ENCODE assay signal across 9 cellular contexts in the genomic region with DNA sequence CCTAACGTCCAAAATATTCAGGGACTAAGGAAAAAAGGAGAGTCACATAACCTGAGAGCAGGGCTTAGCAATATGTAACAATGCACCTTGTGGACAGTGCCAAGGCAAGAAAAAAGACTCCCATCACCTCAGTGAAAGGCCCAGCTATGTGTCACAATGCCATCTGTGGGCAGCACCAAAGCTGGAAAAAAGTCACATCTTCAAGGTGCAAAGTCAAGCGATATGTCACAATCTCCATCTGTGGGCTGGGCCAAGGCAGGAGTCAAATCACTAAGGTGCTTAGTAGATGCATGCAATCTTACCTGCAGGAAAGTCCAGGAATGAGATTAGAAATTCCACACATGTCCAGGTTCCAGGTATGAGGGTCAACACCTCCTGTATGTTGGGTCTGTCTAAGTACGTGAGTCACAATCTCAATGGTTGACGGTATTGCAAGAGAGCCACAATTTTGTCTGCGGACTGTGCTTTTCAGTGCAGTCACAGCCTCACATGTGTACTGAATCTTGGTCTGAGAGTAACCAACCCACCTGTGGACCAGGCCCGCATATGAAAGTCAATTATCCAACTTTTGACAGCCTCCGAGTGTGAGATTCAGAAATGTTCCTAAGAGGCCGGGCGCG. TPM values are rescaled to one million over a fixed set of nuclear protein-coding genes. Genes with fewer than 3 reads are reported as not detected.
A peak's percentile ranks its signal among the peaks of the same experiment; 100 is the strongest.
DNase-seq lines count a peak whose midpoint lies in the region; ATAC-seq and TF ChIP-seq lines count a peak whose summit lies in the region.
"Had no signal": no experiment of that assay in that cellular context is flagged by ENCODE, and none has a peak within 500 bp of the region (broad histone marks: within the 10 kb centered on the region; RNA-seq: fewer than 3 reads in every experiment).

No MANE protein-coding gene starts in this region.

- intact Hi-C loops in natural killer cell (cut with micrococcal nuclease): loop anchor here (10.0 kb wide), 1 partner anchor 766 kb away; a partner anchor contains a TSS

- H3K27ac ChIP-seq in Karpas-422 (ENCODE audit: low read length) (no peak overlapping the region), coronary artery (no peak overlapping the region)
- H3K27ac ChIP-seq: KMS-11 had no signal

- peak overlapping the region; percentile 94 for H3K4me3 Mint-ChIP-seq in natural killer cell

- H3K4me1 ChIP-seq in Karpas-422 (ENCODE audit: low read length): peaks cover 7% of the 10 kb centered on the region

- peak overlapping the region; percentile 43 to 87 for H3K27ac Mint-ChIP-seq in natural killer cell

- H3K4me1 Mint-ChIP-seq in natural killer cell: peaks cover 19 to 21% of the 10 kb centered on the region in 2 donors

- DNase-seq in AG10803 (ENCODE audit: low read depth) (no peak), Karpas-422 (no peak), coronary artery (ENCODE audit: low spot score) (no peak), natural killer cell (no peak), ecto neural progenitor cell (ENCODE audit: low spot score) (no peak), SHP77 treated with DMSO at 0.1 percent for 48 hours (lab: John Stamatoyannopoulos, UW) (no peak), NCI-H2196 (lab: John Stamatoyannopoulos, UW; ENCODE audit: unreplicated experiment) (no peak), dedifferentiated amniotic fluid mesenchymal stem cell (ENCODE audit: extremely low spot score) (no peak)

- no peak overlapping the region for H2AFZ ChIP-seq in Karpas-422 (ENCODE audit: low read length)

- H3K9me3 ChIP-seq in Karpas-422 (ENCODE audit: low read length): 0 out of 2 replicates have a peak, but pooled peaks cover 4% of the 10 kb centered on the region

- H3K36me3 Mint-ChIP-seq in natural killer cell: no peaks in the 10 kb centered on the region

- H3K9me3 Mint-ChIP-seq in natural killer cell: no peaks in the 10 kb centered on the region

- no peak for ATAC-seq in natural killer cell

- peaks cover 20% of the 10 kb centered on the region; the same call in 1 of the 2 replicates for H3K36me3 ChIP-seq in Karpas-422 (ENCODE audit: insufficient read depth, low read length)

- H3K4me2 ChIP-seq in Karpas-422 (ENCODE audit: low read depth, low read length, poor library complexity, severe bottlenecking): peak overlapping the region; percentile 72
- H3K4me2 ChIP-seq: KMS-11 had no signal

- H4K20me1 ChIP-seq in Karpas-422 (ENCODE audit: insufficient read depth, low read depth, low read length): no peaks in the 10 kb centered on the region

- no peaks in the 10 kb centered on the region for H3K9me2 ChIP-seq in Karpas-422 (replicated peaks; ENCODE audit: insufficient read depth, low read length)

- no peak overlapping the region for H3K9ac ChIP-seq in Karpas-422 (ENCODE audit: low read length)
- H3K9ac ChIP-seq: KMS-11 had no signal

- H3K4me3 ChIP-seq in AG10803 (ENCODE audit: low read length): peak overlapping the region; percentile 96
- H3K4me3 ChIP-seq in Karpas-422 (ENCODE audit: low read length): peak overlapping the region; percentile 95; the same call in 1 of the 2 replicates
- peak overlapping the region; percentile 85 for H3K4me3 ChIP-seq in coronary artery

- H3K27me3 Mint-ChIP-seq in natural killer cell (ENCODE audit: low read depth in 2 of 2): peaks cover 0 to 3% of the 10 kb centered on the region in 2 donors

- no peak for TF ChIP-seq CTCF in AG10803 (conservative IDR thresholded peaks at IDR 0.05; ENCODE audit: low read length)
- no peak for TF ChIP-seq CTCF in coronary artery (IDR thresholded peaks at IDR 0.05)
- TF ChIP-seq CTCF in natural killer cell (IDR thresholded peaks at IDR 0.05): no peak

- H3K27me3 ChIP-seq in Karpas-422 (ENCODE audit: low read length): no peaks in the 10 kb centered on the region

- H3K79me2 ChIP-seq in Karpas-422 (ENCODE audit: low read length): peaks cover 31% of the 10 kb centered on the region

RNA-seq across cellular contexts. Expression of a gene that starts 14.8 kb away (rescaled TPM):
- 10.6 and 35.2 TPM in 2 replicates for total RNA-seq in Karpas-422 (2014; rRNA removed; shearing (Covaris generic); ENCODE audit: low replicate concordance)
- total RNA-seq in natural killer cell: 10 to 100 TPM; 21.6 to 36.8 (median 31.0) TPM
